8 cellular contexts compared by ENCODE assay signal in the genomic region with DNA sequence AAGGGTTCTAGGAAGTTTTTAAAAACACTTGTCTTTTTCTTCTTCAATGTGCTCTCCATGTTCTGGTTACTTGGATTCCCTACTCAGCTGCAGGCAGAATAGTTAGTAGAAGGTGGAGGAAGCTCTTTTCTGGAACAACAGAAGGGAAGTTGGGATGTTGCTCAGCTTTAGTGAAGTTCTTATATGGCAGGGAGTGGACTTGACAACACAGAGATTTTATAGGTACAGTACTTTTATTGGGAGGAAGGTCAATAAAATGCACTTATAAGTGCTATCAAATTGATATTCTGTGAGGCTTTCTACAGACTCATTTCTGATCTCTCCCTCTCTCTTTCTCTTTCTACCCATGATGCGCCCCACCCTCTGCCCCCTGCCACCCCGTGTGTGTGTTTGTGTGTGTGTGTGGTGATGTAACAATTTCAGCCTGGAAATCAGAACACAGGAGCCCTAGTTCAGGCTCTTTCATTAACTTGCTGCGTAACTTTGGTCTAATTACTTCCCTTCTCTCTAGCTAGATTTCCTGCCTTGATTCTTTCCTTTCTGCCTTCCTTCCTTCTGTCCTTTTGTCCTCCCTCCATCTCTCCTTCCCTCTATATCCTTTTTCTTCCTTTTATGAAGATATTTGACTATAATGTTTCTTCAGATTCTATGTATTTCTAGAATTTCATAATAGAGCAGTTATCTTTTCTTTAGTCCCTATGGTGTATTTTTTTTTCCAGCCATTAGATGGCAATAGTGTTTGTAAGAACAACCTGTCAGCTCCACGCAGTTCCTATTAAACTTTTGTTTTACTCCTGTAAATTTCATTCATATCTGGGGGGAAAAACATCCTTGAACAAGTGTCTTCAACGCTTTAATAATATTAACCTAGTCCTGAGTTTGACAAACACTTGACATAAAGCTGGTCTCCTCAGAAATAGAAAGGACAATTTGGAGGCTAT. TPM values are rescaled to one million over a fixed set of nuclear protein-coding genes. Genes with fewer than 3 reads are reported as not detected.
DNase-seq lines count a peak whose midpoint lies in the region; ATAC-seq, FAIRE-seq and TF ChIP-seq lines count a peak whose summit lies in the region.

No MANE protein-coding gene starts in this region.

- H3K4me1 ChIP-seq in A549 (no peaks in the 10 kb centered on the region), PC-9 (replicated peaks; ENCODE audit: insufficient read depth) (no peaks in the 10 kb centered on the region), aorta (ENCODE audit: control insufficient read depth in 1 of 2, insufficient read depth in 2 of 2, low read length in 2 of 2) (no peaks in the 10 kb centered on the region)

- no peaks in the 10 kb centered on the region for H3K36me3 ChIP-seq in PC-9 (ENCODE audit: low read depth)
- H3K36me3 ChIP-seq in aorta (ENCODE audit: control insufficient read depth in 1 of 2, insufficient read depth in 2 of 2, low read length in 1 of 2) = no peaks in the 10 kb centered on the region

- no TSS peak for BruUV-seq in PC-9 (replicated peaks; lab: Mats Ljungman, UMichigan)

- POLR2A ChIA-PET in A549 (lab: Yijun Ruan, JAX) (no interaction called here), PC-9 (lab: Charles Lee; ENCODE audit: unreplicated experiment) (no interaction called here)

- H3K9me3 ChIP-seq in A549 (no peaks in the 10 kb centered on the region), PC-9 (ENCODE audit: insufficient read depth, low read depth) (no peaks in the 10 kb centered on the region), aorta (ENCODE audit: control insufficient read depth, low read length) (no peaks in the 10 kb centered on the region)

- H3K4me2 ChIP-seq in A549 = no peak overlapping the region
- no peak overlapping the region for H3K4me2 ChIP-seq in PC-9

- no peak overlapping the region for H2AFZ ChIP-seq in PC-9

- no peaks in the 10 kb centered on the region for H4K20me1 ChIP-seq in PC-9 (ENCODE audit: insufficient read depth)

- no peaks in the 10 kb centered on the region for H3K27me3 ChIP-seq in PC-9 (ENCODE audit: insufficient read depth, low read depth)
- H3K27me3 ChIP-seq in aorta (ENCODE audit: control insufficient read depth in 1 of 2, insufficient read depth in 2 of 2, low read length in 1 of 2) = no peaks in the 10 kb centered on the region

- TF ChIP-seq CTCF in A549 (IDR thresholded peaks at IDR 0.05) (no peak), PC-9 (conservative IDR thresholded peaks at IDR 0.05) (peak; percentile 44; the same call in 1 of the 2 replicates), foreskin fibroblast (IDR thresholded peaks at IDR 0.05; ENCODE audit: low read depth, low read length) (no peak)

- CTCF ChIA-PET in A549 (lab: Yijun Ruan, JAX) (interaction anchor here (0.7 to 5.2 kb wide), 5 partner anchors 13 to 530 kb away, joined by 3 to 30 read pairs (median 4); no protein-coding TSS in a partner anchor), PC-9 (lab: Charles Lee) (no interaction called here)

- H3K4me3 ChIP-seq in A549 = no peak overlapping the region
- no peak overlapping the region for H3K4me3 ChIP-seq in PC-9
- no peak overlapping the region for H3K4me3 ChIP-seq in foreskin fibroblast (ENCODE audit: low read depth in 1 of 2, low read length in 2 of 2)
- H3K4me3 ChIP-seq in aorta (ENCODE audit: low read length in 2 of 2) = no peak overlapping the region

- TF ChIP-seq RAD21 in A549 (conservative IDR thresholded peaks at IDR 0.05 in 1 of 2, IDR thresholded peaks at IDR 0.05 in 1 of 2) = peak; percentile 23 to 37; a peak in 3 of 5 replicates

- intact Hi-C loops in PC-9 (cut with micrococcal nuclease; ENCODE audit: unreplicated experiment) = no loop called here
- intact Hi-C loops in aorta (cut with DNase I) = loop anchor here (2.0 to 5.0 kb wide), 2 partner anchors 526 to 530 kb away; no protein-coding TSS in a partner anchor

- no peaks in the 10 kb centered on the region for H3K79me2 ChIP-seq in PC-9 (ENCODE audit: low read depth)

- no peaks in the 10 kb centered on the region for H3F3A ChIP-seq in PC-9 (ENCODE audit: insufficient read depth, low read depth)

- WGBS in A549 (ENCODE audit: missing lambda C conversion rate) = 18% methylated on average over 5 of the region's 5 CpGs
- 38 to 52% methylated on average over 5 of the region's 5 CpGs for WGBS in aorta, 2 donors

- H3K27ac ChIP-seq in A549 = no peak overlapping the region
- no peak overlapping the region for H3K27ac ChIP-seq in PC-9
- H3K27ac ChIP-seq in aorta (ENCODE audit: low read depth in 1 of 2, low read length in 2 of 2) = no peak overlapping the region

- TF ChIP-seq POLR2A in A549 (IDR thresholded peaks at IDR 0.05; ENCODE audit: low read length) (no peak), GM12892 (IDR thresholded peaks at IDR 0.05; ENCODE audit: low read depth, low read length) (no peak)

- DNase-seq in A549 (ENCODE audit: low read depth in 1 of 2, low spot score in 1 of 2) = peak in 1 of 2 experiments; percentile 9
- no peak for DNase-seq in GM12892 (ENCODE audit: insufficient read length)
- DNase-seq in PC-9 = no peak
- peak; percentile 0 to 15 for DNase-seq in foreskin fibroblast
- DNase-seq in aorta = no peak
- DNase-seq in activated gamma-delta T cell (lab: John Stamatoyannopoulos, UW) = no peak
- DNase-seq in GOT3 (lab: John Stamatoyannopoulos, UW) = no peak

- ATAC-seq in A549 (no peak), aorta (ENCODE audit: low FRiP score) (no peak), HG03457 (IDR thresholded peaks at IDR 0.05; ENCODE audit: unreplicated experiment) (no peak)

- FAIRE-seq in A549 (lab: Jason Lieb, UNC) (no peak), GM12892 (lab: Jason Lieb, UNC) (peak; percentile 30)

- no peak for TF ChIP-seq EP300 in A549 (IDR thresholded peaks at IDR 0.05)

- H3K9me2 ChIP-seq in PC-9 (ENCODE audit: insufficient read depth) = no peaks in the 10 kb centered on the region

TF ChIP-seq in A549, 52 proteins besides CTCF, POLR2A, EP300 and RAD21:
- TF ChIP-seq SREBF2 (IDR thresholded peaks at IDR 0.05) (no peak), RARB (CRISPR knock-in tag; IDR thresholded peaks at IDR 0.05) (no peak), ESRRA (IDR thresholded peaks at IDR 0.05; ENCODE audit: borderline replicate concordance, low read length) (no peak), CBX2 (IDR thresholded peaks at IDR 0.05; ENCODE audit: borderline replicate concordance, low read depth) (no peak), EHMT2 (IDR thresholded peaks at IDR 0.05; ENCODE audit: low read depth) (no peak), NR3C1 (IDR thresholded peaks at IDR 0.05) (no peak), FOSB (CRISPR knock-in tag; IDR thresholded peaks at IDR 0.05) (no peak), RFX5 (IDR thresholded peaks at IDR 0.05) (no peak), KDM5A (IDR thresholded peaks at IDR 0.05) (no peak), RNF2 (IDR thresholded peaks at IDR 0.05; ENCODE audit: borderline replicate concordance, low read depth) (no peak), NPAS2 (CRISPR knock-in tag; IDR thresholded peaks at IDR 0.05; ENCODE audit: borderline replicate concordance) (no peak), TP53 (CRISPR knock-in tag; IDR thresholded peaks at IDR 0.05) (no peak), MAFK (IDR thresholded peaks at IDR 0.05; ENCODE audit: partially characterized antibody) (no peak), BHLHE40 (IDR thresholded peaks at IDR 0.05; ENCODE audit: low read depth, low read length) (no peak)
- TF ChIP-seq, protein P1, sequence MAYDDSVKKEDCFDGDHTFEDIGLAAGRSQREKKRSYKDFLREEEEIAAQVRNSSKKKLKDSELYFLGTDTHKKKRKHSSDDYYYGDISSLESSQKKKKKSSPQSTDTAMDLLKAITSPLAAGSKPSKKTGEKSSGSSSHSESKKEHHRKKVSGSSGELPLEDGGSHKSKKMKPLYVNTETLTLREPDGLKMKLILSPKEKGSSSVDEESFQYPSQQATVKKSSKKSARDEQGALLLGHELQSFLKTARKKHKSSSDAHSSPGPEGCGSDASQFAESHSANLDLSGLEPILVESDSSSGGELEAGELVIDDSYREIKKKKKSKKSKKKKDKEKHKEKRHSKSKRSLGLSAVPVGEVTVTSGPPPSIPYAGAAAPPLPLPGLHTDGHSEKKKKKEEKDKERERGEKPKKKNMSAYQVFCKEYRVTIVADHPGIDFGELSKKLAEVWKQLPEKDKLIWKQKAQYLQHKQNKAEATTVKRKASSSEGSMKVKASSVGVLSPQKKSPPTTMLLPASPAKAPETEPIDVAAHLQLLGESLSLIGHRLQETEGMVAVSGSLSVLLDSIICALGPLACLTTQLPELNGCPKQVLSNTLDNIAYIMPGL (CRISPR knock-in tag; IDR thresholded peaks at IDR 0.05; ENCODE audit: borderline replicate concordance) = no peak
- TF ChIP-seq, protein P2, sequence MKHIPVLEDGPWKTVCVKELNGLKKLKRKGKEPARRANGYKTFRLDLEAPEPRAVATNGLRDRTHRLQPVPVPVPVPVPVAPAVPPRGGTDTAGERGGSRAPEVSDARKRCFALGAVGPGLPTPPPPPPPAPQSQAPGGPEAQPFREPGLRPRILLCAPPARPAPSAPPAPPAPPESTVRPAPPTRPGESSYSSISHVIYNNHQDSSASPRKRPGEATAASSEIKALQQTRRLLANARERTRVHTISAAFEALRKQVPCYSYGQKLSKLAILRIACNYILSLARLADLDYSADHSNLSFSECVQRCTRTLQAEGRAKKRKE (CRISPR knock-in tag; IDR thresholded peaks at IDR 0.05; ENCODE audit: low read depth) = no peak
- TF ChIP-seq, protein P3, sequence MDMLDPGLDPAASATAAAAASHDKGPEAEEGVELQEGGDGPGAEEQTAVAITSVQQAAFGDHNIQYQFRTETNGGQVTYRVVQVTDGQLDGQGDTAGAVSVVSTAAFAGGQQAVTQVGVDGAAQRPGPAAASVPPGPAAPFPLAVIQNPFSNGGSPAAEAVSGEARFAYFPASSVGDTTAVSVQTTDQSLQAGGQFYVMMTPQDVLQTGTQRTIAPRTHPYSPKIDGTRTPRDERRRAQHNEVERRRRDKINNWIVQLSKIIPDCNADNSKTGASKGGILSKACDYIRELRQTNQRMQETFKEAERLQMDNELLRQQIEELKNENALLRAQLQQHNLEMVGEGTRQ (IDR thresholded peaks at IDR 0.05) = no peak

RNA-seq across cellular contexts. Expression of a gene that starts 37.1 kb away (rescaled TPM):
- not detected in 2 replicates for polyA plus RNA-seq in A549 (2011; rRNA removed)
- not detected in 2 replicates for polyA plus RNA-seq in A549 (2012; cell fraction: cytosol; rRNA removed)
- not detected in 2 replicates for polyA plus RNA-seq in A549 (2012; cell fraction: nucleus; rRNA removed)
- 0.08 TPM in 1 of 3 replicates, not detected in the others for polyA plus RNA-seq in A549 (2017; fragmentation: RNase III; extraction: RNeasy Plus Mini Kit Qiagen cat#74134 plus additional on column Dnase treatment)
- 0.21 TPM in 1 of 2 replicates, not detected in the other for polyA minus RNA-seq in A549 (2011; rRNA and poly(A)+ RNA removed)
- 0.49 TPM for polyA plus RNA-seq in GM12892 (2012; ENCODE audit: missing spikeins)
- not detected in 2 replicates for total RNA-seq in PC-9 (2021)
- total RNA-seq in aorta = 10 to 100 TPM; 58.2 to 67.8 TPM
- 10 to 100 TPM; 21.0 to 46.9 TPM for polyA plus RNA-seq in aorta

Comparison
In these comparisons a context has a peak if more than half of its experiments do, and no peak if none do; other contexts are left out.
1. DNase-seq: peak in foreskin fibroblast (2 of 2); none in GM12892 (single experiment), PC-9 (0 of 2), aorta (0 of 2), activated gamma-delta T cell (single experiment) and GOT3 (single experiment).
2. RNA of a gene that starts 37.1 kb away (total RNA-seq): 58.2 to 67.8 TPM in aorta; not detected in PC-9; every median in the first group is over 10 times any median in the second.